Comparison of ENCODE assay signal across 1 cellular context in genomic region chr19:53431399-53432087, GRCh38.
TF ChIP-seq lines count a peak whose summit lies in the region.

TSS of gene ZNF761 (plus strand) at chr19:53431984. CDS start at chr19:53447269, 15,285 bp downstream.

TF ChIP-seq in GM12878, 131 proteins besides CTCF, POLR2A, EP300 and RAD21 (continued from another document):
- TF ChIP-seq ZBED1 (IDR thresholded peaks at IDR 0.05; ENCODE audit: borderline replicate concordance) (no peak), STAT1 (conservative IDR thresholded peaks at IDR 0.05) (no peak), BRCA1 (IDR thresholded peaks at IDR 0.05; ENCODE audit: low read depth, low read length) (no peak), PAX8 (IDR thresholded peaks at IDR 0.05) (no peak), BCL11A (IDR thresholded peaks at IDR 0.05; ENCODE audit: low read depth, low read length) (no peak), ATF7 (IDR thresholded peaks at IDR 0.05; ENCODE audit: low read depth) (no peak), PML (IDR thresholded peaks at IDR 0.05; ENCODE audit: low read length) (no peak), CUX1 (IDR thresholded peaks at IDR 0.05; ENCODE audit: insufficient replicate concordance, low read depth, low read length) (no peak), RBBP5 (conservative IDR thresholded peaks at IDR 0.05) (no peak), PBX3 (IDR thresholded peaks at IDR 0.05; ENCODE audit: insufficient replicate concordance, low read depth, low read length) (peak; percentile 33), SMAD5 (IDR thresholded peaks at IDR 0.05; ENCODE audit: low read depth) (peak; percentile 79), KLF5 (IDR thresholded peaks at IDR 0.05; ENCODE audit: partially characterized antibody) (no peak), JUND (IDR thresholded peaks at IDR 0.05; ENCODE audit: low read depth, low read length) (no peak), SMC3 (IDR thresholded peaks at IDR 0.05; ENCODE audit: borderline replicate concordance, low read length) (no peak), EED (IDR thresholded peaks at IDR 0.05; ENCODE audit: low read depth) (no peak), NRF1 (conservative IDR thresholded peaks at IDR 0.05; ENCODE audit: low read depth, low read length) (peak; percentile 60), RUNX3 (IDR thresholded peaks at IDR 0.05; ENCODE audit: low read length) (no peak), NFYA (IDR thresholded peaks at IDR 0.05; ENCODE audit: borderline replicate concordance, low read depth, low read length) (no peak), EZH2 (IDR thresholded peaks at IDR 0.05; ENCODE audit: borderline replicate concordance, control insufficient read depth, low read depth, low read length) (no peak), CREM (IDR thresholded peaks at IDR 0.05; ENCODE audit: low read depth) (peak; percentile 53; the same call in 1 of the 2 replicates), BACH1 (IDR thresholded peaks at IDR 0.05; ENCODE audit: borderline replicate concordance) (peak; percentile 28; the same call in 1 of the 2 replicates)
- TF ChIP-seq, protein P1, sequence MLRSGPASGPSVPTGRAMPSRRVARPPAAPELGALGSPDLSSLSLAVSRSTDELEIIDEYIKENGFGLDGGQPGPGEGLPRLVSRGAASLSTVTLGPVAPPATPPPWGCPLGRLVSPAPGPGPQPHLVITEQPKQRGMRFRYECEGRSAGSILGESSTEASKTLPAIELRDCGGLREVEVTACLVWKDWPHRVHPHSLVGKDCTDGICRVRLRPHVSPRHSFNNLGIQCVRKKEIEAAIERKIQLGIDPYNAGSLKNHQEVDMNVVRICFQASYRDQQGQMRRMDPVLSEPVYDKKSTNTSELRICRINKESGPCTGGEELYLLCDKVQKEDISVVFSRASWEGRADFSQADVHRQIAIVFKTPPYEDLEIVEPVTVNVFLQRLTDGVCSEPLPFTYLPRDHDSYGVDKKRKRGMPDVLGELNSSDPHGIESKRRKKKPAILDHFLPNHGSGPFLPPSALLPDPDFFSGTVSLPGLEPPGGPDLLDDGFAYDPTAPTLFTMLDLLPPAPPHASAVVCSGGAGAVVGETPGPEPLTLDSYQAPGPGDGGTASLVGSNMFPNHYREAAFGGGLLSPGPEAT (IDR thresholded peaks at IDR 0.05; ENCODE audit: low read depth): no peak
- TF ChIP-seq, protein P2, sequence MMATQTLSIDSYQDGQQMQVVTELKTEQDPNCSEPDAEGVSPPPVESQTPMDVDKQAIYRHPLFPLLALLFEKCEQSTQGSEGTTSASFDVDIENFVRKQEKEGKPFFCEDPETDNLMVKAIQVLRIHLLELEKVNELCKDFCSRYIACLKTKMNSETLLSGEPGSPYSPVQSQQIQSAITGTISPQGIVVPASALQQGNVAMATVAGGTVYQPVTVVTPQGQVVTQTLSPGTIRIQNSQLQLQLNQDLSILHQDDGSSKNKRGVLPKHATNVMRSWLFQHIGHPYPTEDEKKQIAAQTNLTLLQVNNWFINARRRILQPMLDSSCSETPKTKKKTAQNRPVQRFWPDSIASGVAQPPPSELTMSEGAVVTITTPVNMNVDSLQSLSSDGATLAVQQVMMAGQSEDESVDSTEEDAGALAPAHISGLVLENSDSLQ (IDR thresholded peaks at IDR 0.05): peak; percentile 72
